Comparison of ENCODE assay signal across 1 cellular context in the genomic region with DNA sequence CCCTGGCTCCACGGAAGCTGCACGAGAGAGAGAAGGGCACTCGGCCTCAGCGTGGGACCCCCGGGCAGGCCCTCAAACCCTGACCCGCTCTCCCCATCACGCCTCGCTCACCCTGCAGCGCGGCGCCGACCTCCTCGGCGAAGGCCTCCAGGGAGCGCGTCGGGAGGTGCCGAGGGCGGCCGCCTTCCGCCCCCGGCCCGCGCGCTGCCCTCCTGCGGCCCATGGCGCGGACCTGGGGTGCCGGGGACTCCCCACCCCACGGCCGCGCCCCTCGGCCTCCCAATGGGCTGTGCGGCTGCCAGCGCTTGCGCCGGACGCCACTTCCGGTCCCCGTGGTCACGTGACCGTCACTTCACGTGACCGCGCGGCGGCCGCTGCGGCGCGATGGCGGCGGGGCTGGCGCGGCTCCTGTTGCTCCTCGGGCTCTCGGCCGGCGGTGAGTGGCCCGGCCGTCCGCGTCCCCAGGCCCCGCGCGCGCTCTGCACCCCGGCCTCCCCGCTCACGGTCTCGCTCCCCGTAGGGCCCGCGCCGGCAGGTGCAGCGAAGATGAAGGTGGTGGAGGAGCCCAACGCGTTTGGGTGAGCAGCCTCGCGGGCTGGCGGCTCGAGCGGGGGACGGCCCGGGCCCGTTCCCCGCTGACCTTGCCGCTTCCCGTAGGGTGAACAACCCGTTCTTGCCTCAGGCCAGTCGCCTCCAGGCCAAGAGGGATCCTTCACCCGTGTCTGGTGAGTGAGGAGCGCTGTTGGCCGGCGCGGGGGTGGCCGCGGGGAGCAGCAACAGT.
A peak's percentile ranks its signal among the peaks of the same experiment; 100 is the strongest.
TF ChIP-seq lines count a peak whose summit lies in the region.

A gene (plus strand): TSS at position 350 of the 781 bp plus-strand sequence. CDS start 35 bp downstream, at position 385.
A gene (minus strand): TSS at position 297 of the 781 bp plus-strand sequence. CDS start 74 bp downstream, at position 223.

TF ChIP-seq in HepG2, 621 proteins besides CTCF, POLR2A, EP300 and RAD21 (continued from another document):
- TF ChIP-seq, protein P1, sequence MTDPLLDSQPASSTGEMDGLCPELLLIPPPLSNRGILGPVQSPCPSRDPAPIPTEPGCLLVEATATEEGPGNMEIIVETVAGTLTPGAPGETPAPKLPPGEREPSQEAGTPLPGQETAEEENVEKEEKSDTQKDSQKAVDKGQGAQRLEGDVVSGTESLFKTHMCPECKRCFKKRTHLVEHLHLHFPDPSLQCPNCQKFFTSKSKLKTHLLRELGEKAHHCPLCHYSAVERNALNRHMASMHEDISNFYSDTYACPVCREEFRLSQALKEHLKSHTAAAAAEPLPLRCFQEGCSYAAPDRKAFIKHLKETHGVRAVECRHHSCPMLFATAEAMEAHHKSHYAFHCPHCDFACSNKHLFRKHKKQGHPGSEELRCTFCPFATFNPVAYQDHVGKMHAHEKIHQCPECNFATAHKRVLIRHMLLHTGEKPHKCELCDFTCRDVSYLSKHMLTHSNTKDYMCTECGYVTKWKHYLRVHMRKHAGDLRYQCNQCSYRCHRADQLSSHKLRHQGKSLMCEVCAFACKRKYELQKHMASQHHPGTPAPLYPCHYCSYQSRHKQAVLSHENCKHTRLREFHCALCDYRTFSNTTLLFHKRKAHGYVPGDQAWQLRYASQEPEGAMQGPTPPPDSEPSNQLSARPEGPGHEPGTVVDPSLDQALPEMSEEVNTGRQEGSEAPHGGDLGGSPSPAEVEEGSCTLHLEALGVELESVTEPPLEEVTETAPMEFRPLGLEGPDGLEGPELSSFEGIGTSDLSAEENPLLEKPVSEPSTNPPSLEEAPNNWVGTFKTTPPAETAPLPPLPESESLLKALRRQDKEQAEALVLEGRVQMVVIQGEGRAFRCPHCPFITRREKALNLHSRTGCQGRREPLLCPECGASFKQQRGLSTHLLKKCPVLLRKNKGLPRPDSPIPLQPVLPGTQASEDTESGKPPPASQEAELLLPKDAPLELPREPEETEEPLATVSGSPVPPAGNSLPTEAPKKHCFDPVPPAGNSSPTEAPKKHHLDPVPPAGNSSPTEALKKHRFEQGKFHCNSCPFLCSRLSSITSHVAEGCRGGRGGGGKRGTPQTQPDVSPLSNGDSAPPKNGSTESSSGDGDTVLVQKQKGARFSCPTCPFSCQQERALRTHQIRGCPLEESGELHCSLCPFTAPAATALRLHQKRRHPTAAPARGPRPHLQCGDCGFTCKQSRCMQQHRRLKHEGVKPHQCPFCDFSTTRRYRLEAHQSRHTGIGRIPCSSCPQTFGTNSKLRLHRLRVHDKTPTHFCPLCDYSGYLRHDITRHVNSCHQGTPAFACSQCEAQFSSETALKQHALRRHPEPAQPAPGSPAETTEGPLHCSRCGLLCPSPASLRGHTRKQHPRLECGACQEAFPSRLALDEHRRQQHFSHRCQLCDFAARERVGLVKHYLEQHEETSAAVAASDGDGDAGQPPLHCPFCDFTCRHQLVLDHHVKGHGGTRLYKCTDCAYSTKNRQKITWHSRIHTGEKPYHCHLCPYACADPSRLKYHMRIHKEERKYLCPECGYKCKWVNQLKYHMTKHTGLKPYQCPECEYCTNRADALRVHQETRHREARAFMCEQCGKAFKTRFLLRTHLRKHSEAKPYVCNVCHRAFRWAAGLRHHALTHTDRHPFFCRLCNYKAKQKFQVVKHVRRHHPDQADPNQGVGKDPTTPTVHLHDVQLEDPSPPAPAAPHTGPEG (CRISPR knock-in tag; IDR thresholded peaks at IDR 0.05): no peak
- TF ChIP-seq PPARG (CRISPR knock-in tag; conservative IDR thresholded peaks at IDR 0.05): no peak; the same call in 1 of the 2 replicates
- peak; percentile 73 for TF ChIP-seq PHF8 (CRISPR knock-in tag; IDR thresholded peaks at IDR 0.05)
- no peak for TF ChIP-seq ZNF138 (CRISPR knock-in tag; IDR thresholded peaks at IDR 0.05; ENCODE audit: low read depth)
